Comparison of ENCODE assay signal across 8 cellular contexts in genomic region chr7:5557920-5558401, GRCh38. TPM values are rescaled to one million over a fixed set of nuclear protein-coding genes. Genes with fewer than 3 reads are reported as not detected.
DNase-seq lines count a peak whose midpoint lies in the region; ATAC-seq and TF ChIP-seq lines count a peak whose summit lies in the region.

No MANE protein-coding gene starts in this region.

- no peak overlapping the region for H3K27ac ChIP-seq in MM.1S (ENCODE audit: low read length)

- no peaks in the 10 kb centered on the region for H3K79me2 ChIP-seq in MM.1S (ENCODE audit: low read length)

- peaks cover 31% of the 10 kb centered on the region for H3K4me1 ChIP-seq in MM.1S (ENCODE audit: low read length)
- H3K4me1 ChIP-seq in mononuclear cell (ENCODE audit: insufficient read depth, low read length) = peaks cover 62% of the 10 kb centered on the region

- peak overlapping the region; percentile 73 for H3K4me2 ChIP-seq in MM.1S (ENCODE audit: low read depth, low read length)

- peaks cover 21% of the 10 kb centered on the region; the same call in 1 of the 2 replicates for H3F3A ChIP-seq in MM.1S (ENCODE audit: insufficient read depth, low read length)

- no peaks in the 10 kb centered on the region for H4K20me1 ChIP-seq in MM.1S (ENCODE audit: insufficient read depth, low read length)

- H3K9me2 ChIP-seq in MM.1S (replicated peaks; ENCODE audit: insufficient read depth, low read length) = no peaks in the 10 kb centered on the region

- peak overlapping the region; percentile 24 for H3K4me3 ChIP-seq in MM.1S (ENCODE audit: low read length)
- peak overlapping the region; percentile 32 for H3K4me3 ChIP-seq in mononuclear cell (ENCODE audit: low read length)

- DNase-seq in AG08396 (ENCODE audit: low spot score) (peak; percentile 77), MM.1S (peak; percentile 19), cerebellum (ENCODE audit: low spot score) (peak; percentile 88), ureter (ENCODE audit: low spot score) (peak; percentile 78), Kasumi-1 (lab: John Stamatoyannopoulos, UW) (no peak), NCI-H2227 treated with DMSO at 0.1 percent for 48 hours (lab: John Stamatoyannopoulos, UW) (no peak)

- peak overlapping the region; percentile 12; the same call in 1 of the 2 replicates for H3K9ac ChIP-seq in MM.1S (ENCODE audit: low read length)

- H3K9me3 ChIP-seq in MM.1S (replicated peaks; ENCODE audit: insufficient read depth, low read length) = no peaks in the 10 kb centered on the region
- no peaks in the 10 kb centered on the region for H3K9me3 ChIP-seq in mononuclear cell (ENCODE audit: low read depth, low read length)

- H2AFZ ChIP-seq in MM.1S (ENCODE audit: low read length) = peak overlapping the region; percentile 39

- no peak for TF ChIP-seq CTCF in MM.1S (IDR thresholded peaks at IDR 0.05; ENCODE audit: low read length)

- peaks cover 31% of the 10 kb centered on the region for H3K27me3 ChIP-seq in MM.1S (replicated peaks; ENCODE audit: insufficient read depth, low read length)
- H3K27me3 ChIP-seq in mononuclear cell (ENCODE audit: insufficient read depth, low read length) = no peaks in the 10 kb centered on the region

- ATAC-seq in GM19023 (IDR thresholded peaks at IDR 0.05; ENCODE audit: unreplicated experiment) = peak; percentile 33

- H3K36me3 ChIP-seq in MM.1S (replicated peaks; ENCODE audit: insufficient read depth, low read length) = no peaks in the 10 kb centered on the region

RNA-seq across cellular contexts. Expression of gene ACTB, which starts 27.6 kb away (rescaled TPM):
- total RNA-seq in cerebellum (1,194 TPM), mononuclear cell (3,708 TPM), ureter (5,244 TPM)

RNA-seq across cellular contexts. Expression of gene FSCN1, which starts 34.7 kb away (rescaled TPM):
- total RNA-seq in cerebellum (136 TPM), mononuclear cell (7.9 TPM), ureter (30.1 TPM)

RNA-seq across cellular contexts. Expression of gene FBXL18, which starts 44.4 kb away (rescaled TPM):
- 7.5 TPM for total RNA-seq in cerebellum
- 3.6 TPM for total RNA-seq in mononuclear cell
- 12.5 TPM for total RNA-seq in ureter

Comparison
In these comparisons a context has a peak if more than half of its experiments do, and no peak if none do; other contexts are left out.
1. DNase-seq: peak in AG08396 (single experiment), MM.1S (single experiment), cerebellum (single experiment) and ureter (single experiment); none in Kasumi-1 (0 of 2) and NCI-H2227 treated with DMSO at 0.1 percent for 48 hours (single experiment).